ENCODE assay signal across 10 cellular contexts in genomic region chr12:120230974-120231315, GRCh38. TPM values are rescaled to one million over a fixed set of nuclear protein-coding genes. Genes with fewer than 3 reads are reported as not detected.
DNase-seq lines count a peak whose midpoint lies in the region; ATAC-seq, FAIRE-seq and TF ChIP-seq lines count a peak whose summit lies in the region.
"Had no signal": no experiment of that assay in that cellular context is flagged by ENCODE, and none has a peak within 500 bp of the region (broad histone marks: within the 10 kb centered on the region; RNA-seq: fewer than 3 reads in every experiment).

No MANE protein-coding gene starts in this region.

- no peak overlapping the region for H4K91ac ChIP-seq in H9 (ENCODE audit: insufficient read length, low read depth, low read length)

- peak overlapping the region; percentile 51 to 67 for H3K4me3 Mint-ChIP-seq in H9

- H3K9me3 ChIP-seq in H9 (ENCODE audit: control insufficient read depth, low read depth, low read length) (no peaks in the 10 kb centered on the region), left ventricle myocardium inferior (replicated peaks) (no peaks in the 10 kb centered on the region)

- H3K9ac ChIP-seq in H9 (ENCODE audit: extremely low read depth, insufficient read length, low read length) = peak overlapping the region; percentile 58

- peaks cover 39% of the 10 kb centered on the region for H3K4me1 ChIP-seq in H9 (ENCODE audit: insufficient read depth, low read length)
- peaks cover 100% of the 10 kb centered on the region for H3K4me1 ChIP-seq in left ventricle myocardium inferior

- H3K27ac ChIP-seq in H9 (ENCODE audit: insufficient read length, low read depth, low read length) = peak overlapping the region; percentile 86
- H3K27ac ChIP-seq in left ventricle myocardium inferior (replicated peaks) = peak overlapping the region; percentile 96

- intact Hi-C loops in left ventricle myocardium inferior (cut with micrococcal nuclease) = no loop called here

- no CpG with 5 or more reads among the region's 6 CpGs for WGBS in H9 (ENCODE audit: extremely low coverage, insufficient read length, low lambda C conversion rate)

- no peak overlapping the region for H2BK20ac ChIP-seq in H9 (ENCODE audit: low read depth, low read length, poor library complexity, severe bottlenecking)

- no peaks in the 10 kb centered on the region for H3K27me3 Mint-ChIP-seq in H9 (ENCODE audit: low read depth)

- peaks cover 8% of the 10 kb centered on the region for H3K36me3 ChIP-seq in left ventricle myocardium inferior

- H2AK5ac ChIP-seq in H9 (ENCODE audit: insufficient read length, low read length) = peak overlapping the region; percentile 23

- no peak overlapping the region for H2AFZ ChIP-seq in H9 (ENCODE audit: low read length)

- no peak for TF ChIP-seq POLR2A in H54 (IDR thresholded peaks at IDR 0.05; ENCODE audit: low read depth, low read length)

- H3K4me3 ChIP-seq in left ventricle myocardium inferior = peak overlapping the region; percentile 47
- peak overlapping the region; percentile 10 for H3K4me3 ChIP-seq in skeletal muscle cell (ENCODE audit: low read depth, low read length)

- H3K4me1 Mint-ChIP-seq in H9 = peaks cover 86 to 89% of the 10 kb centered on the region in 2 experiments

- H3K23ac ChIP-seq in H9 (ENCODE audit: insufficient read length, low read depth, low read length) = no peak overlapping the region

- peaks cover 8% of the 10 kb centered on the region; the same call in 1 of the 2 replicates for H3K79me2 ChIP-seq in H9 (ENCODE audit: insufficient read depth, low read length)

- H3K27ac Mint-ChIP-seq in H9 = peak overlapping the region; percentile 99

- peak overlapping the region; percentile 74 for H2BK120ac ChIP-seq in H9 (ENCODE audit: low read depth, low read length, poor library complexity, severe bottlenecking)

- H2BK15ac ChIP-seq in H9 (ENCODE audit: low read depth, low read length) = no peak overlapping the region

- no peaks in the 10 kb centered on the region for H3K9me3 Mint-ChIP-seq in H9

- peak overlapping the region; percentile 19 for H3K4me2 ChIP-seq in H9 (ENCODE audit: insufficient read depth, insufficient read length, low read length)

- peaks cover 3 to 7% (median 4%) of the 10 kb centered on the region in 3 experiments; a peak in 4 of 7 replicates for H3K36me3 Mint-ChIP-seq in H9 (ENCODE audit: insufficient read depth in 1 of 3, low read depth in 3 of 3)

- H3K79me1 ChIP-seq in H9 (ENCODE audit: insufficient read depth, low read depth, low read length, poor library complexity, severe bottlenecking) = peaks cover 3% of the 10 kb centered on the region

- H2BK12ac ChIP-seq in H9 (ENCODE audit: insufficient read length, low read depth, low read length) = peak overlapping the region; percentile 26

- ATAC-seq in HG02763 (IDR thresholded peaks at IDR 0.05; ENCODE audit: unreplicated experiment) (no peak), GM21786 (IDR thresholded peaks at IDR 0.05; ENCODE audit: unreplicated experiment) (no peak)

- peak overlapping the region; percentile 88 for H3K18ac ChIP-seq in H9 (ENCODE audit: insufficient read length, low read depth, low read length)

- peak overlapping the region; percentile 67 for H4K5ac ChIP-seq in H9 (ENCODE audit: insufficient read length, low read depth, low read length)

- no peak overlapping the region for H3K56ac ChIP-seq in H9 (ENCODE audit: insufficient read length, low read depth, low read length)

- H3K27me3 ChIP-seq in H9 (ENCODE audit: insufficient read depth, low read length) = no peaks in the 10 kb centered on the region
- H3K27me3 ChIP-seq in left ventricle myocardium inferior (ENCODE audit: low read depth) = no peaks in the 10 kb centered on the region

- peak overlapping the region; percentile 19; the same call in 1 of the 2 replicates for H3K4ac ChIP-seq in H9 (ENCODE audit: low read depth, low read length)

- H3K14ac ChIP-seq in H9 (ENCODE audit: insufficient read depth, low read length) = peak overlapping the region; percentile 72

- peaks cover 3% of the 10 kb centered on the region for H3K23me2 ChIP-seq in H9 (ENCODE audit: insufficient read length, low read depth, low read length, poor library complexity, severe bottlenecking)

- no peak overlapping the region for H4K8ac ChIP-seq in H9 (replicated peaks; ENCODE audit: insufficient read length, low read depth, low read length)

- no peak for FAIRE-seq in H54 (lab: Jason Lieb, UNC)
- FAIRE-seq: endometrium, GM12892 had no signal

- DNase-seq in H9 (no peak), left ventricle myocardium inferior (no peak), skeletal muscle cell (ENCODE audit: low read depth) (no peak), H54 (ENCODE audit: insufficient read length, low spot score) (no peak), epidermal melanocyte (ENCODE audit: insufficient read length, low spot score) (no peak)
- DNase-seq in activated T-cell treated with anti-CD3 and anti-CD28 coated beads, Interleukin-2, amount 50 U/mL, for 48 hours = peak; percentile 27 to 31

- H2BK5ac ChIP-seq in H9 (ENCODE audit: insufficient read length, low read length) = peak overlapping the region; percentile 82

- no peaks in the 10 kb centered on the region for H4K20me1 ChIP-seq in H9 (ENCODE audit: control insufficient read depth, insufficient read depth, insufficient read length)

- TF ChIP-seq CTCF in H9 (conservative IDR thresholded peaks at IDR 0.05) (no peak), left ventricle myocardium inferior (IDR thresholded peaks at IDR 0.05; ENCODE audit: borderline replicate concordance) (no peak)

- no peak overlapping the region for H3T11ph ChIP-seq in H9 (ENCODE audit: low read length)

RNA-seq across cellular contexts. Expression of gene RPLP0, which starts 30.0 kb away (rescaled TPM):
- total RNA-seq in H9 (2021) (2,950 and 3,019 TPM in 2 replicates), left ventricle myocardium inferior (712 TPM)

RNA-seq across cellular contexts. Expression of gene PXN, which starts 34.6 kb away (rescaled TPM):
- total RNA-seq in H9 (2021) (88.9 and 92.8 TPM in 2 replicates), left ventricle myocardium inferior (59.8 TPM)

RNA-seq across cellular contexts. Expression of gene GCN1, which starts 36.4 kb away (rescaled TPM):
- total RNA-seq in H9 (2021) (125 and 137 TPM in 2 replicates), left ventricle myocardium inferior (36.0 TPM)

Comparison
In these comparisons a context has a peak if more than half of its experiments do, and no peak if none do; other contexts are left out.
1. DNase-seq: peak in activated T-cell treated with anti-CD3 and anti-CD28 coated beads, Interleukin-2, amount 50 U/mL, for 48 hours (2 of 2); none in H9 (single experiment), left ventricle myocardium inferior (single experiment), skeletal muscle cell (single experiment), H54 (single experiment) and epidermal melanocyte (single experiment).